Comparison of ENCODE assay signal across 12 cellular contexts in the genomic region with DNA sequence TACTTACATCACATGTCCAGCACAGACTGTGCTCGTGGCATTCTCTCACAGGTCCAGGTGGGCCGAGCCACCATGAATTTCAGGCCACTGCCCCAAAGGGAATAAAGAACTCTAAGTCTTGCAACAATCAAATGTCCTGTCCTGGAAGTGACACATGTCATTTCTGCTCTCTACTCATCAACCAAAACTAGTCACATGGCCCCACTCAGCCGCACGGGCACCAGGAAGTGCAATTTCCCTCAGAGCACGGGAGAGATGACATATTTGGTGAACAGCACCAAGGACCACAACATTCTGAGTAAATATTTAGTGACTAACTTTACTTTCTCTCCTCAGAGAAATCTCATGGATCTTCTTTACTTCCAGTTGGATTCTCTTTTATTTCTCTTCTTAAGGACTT.
DNase-seq lines count a peak whose midpoint lies in the region; ATAC-seq and TF ChIP-seq lines count a peak whose summit lies in the region.
"Had no signal": no experiment of that assay in that cellular context is flagged by ENCODE, and none has a peak within 500 bp of the region (broad histone marks: within the 10 kb centered on the region; RNA-seq: fewer than 3 reads in every experiment).

No MANE protein-coding gene starts in this region.

- TF ChIP-seq CTCF in left lung (IDR thresholded peaks at IDR 0.05) (no peak), GM13977 (IDR thresholded peaks at IDR 0.05; ENCODE audit: extremely low read depth, insufficient read depth, missing control alignments) (no peak)

- no peaks in the 10 kb centered on the region for H3K27me3 ChIP-seq in BLaER1
- H3K27me3 ChIP-seq in left lung = no peaks in the 10 kb centered on the region
- H3K27me3 ChIP-seq: esophagus squamous epithelium had no signal

- H3K4me3 ChIP-seq in BLaER1 = no peak overlapping the region
- H3K4me3 ChIP-seq in left lung = no peak overlapping the region
- H3K4me3 ChIP-seq: esophagus squamous epithelium, HAP-1 had no signal

- in situ Hi-C loops in GM13977 (cut with MboI; ENCODE audit: low pct_unique_long_range_greater_than_20kb, low sequenced_read_pairs, unreplicated experiment) = no loop called here

- no peaks in the 10 kb centered on the region for H3K4me1 ChIP-seq in BLaER1
- H3K4me1 ChIP-seq in left lung = no peaks in the 10 kb centered on the region
- H3K4me1 ChIP-seq: esophagus squamous epithelium, HAP-1 had no signal

- ATAC-seq in GM18867 (IDR thresholded peaks at IDR 0.05; ENCODE audit: unreplicated experiment) (peak; percentile 64), HG02981 (IDR thresholded peaks at IDR 0.05; ENCODE audit: unreplicated experiment) (peak; percentile 66), left lung (no peak)
- ATAC-seq: Right ventricle myocardium inferior had no signal

- H3K9me3 ChIP-seq in BLaER1 (no peaks in the 10 kb centered on the region; the same call in 1 of the 2 replicates), left lung (no peaks in the 10 kb centered on the region)
- H3K9me3 ChIP-seq: esophagus squamous epithelium, HAP-1 had no signal

- H3K27ac ChIP-seq in BLaER1 (no peak overlapping the region), left lung (no peak overlapping the region)
- H3K27ac ChIP-seq: esophagus squamous epithelium had no signal

- H3K36me3 ChIP-seq in BLaER1 (no peaks in the 10 kb centered on the region), left lung (no peaks in the 10 kb centered on the region)
- H3K36me3 ChIP-seq: esophagus squamous epithelium, HAP-1 had no signal

- peak overlapping the region; percentile 6; the same call in 1 of the 2 replicates for H3K4me2 ChIP-seq in BLaER1

- intact Hi-C loops in left lung (cut with DNase I) = loop anchor here in 1 of 2 donors (5.0 kb wide), 1 partner anchor 837 kb away; no protein-coding TSS in a partner anchor

- H3K9ac ChIP-seq in BLaER1 = no peak overlapping the region

- H4K20me1 ChIP-seq in BLaER1 = no peaks in the 10 kb centered on the region

- peak; percentile 4 to 6 for DNase-seq in activated CD4-positive, alpha-beta T cell treated with anti-CD3 and anti-CD28 coated beads, Interleukin-2, amount 50 U/mL, for 48 hours
- DNase-seq in retina = no peak
- DNase-seq in NOMO-1 treated with dmso at 0.1 percent for 144 hours (lab: John Stamatoyannopoulos, UW; ENCODE audit: unreplicated experiment) = no peak
- DNase-seq in left lung = no peak
- DNase-seq in GM13977 (ENCODE audit: low spot score) = no peak
- DNase-seq: esophagus squamous epithelium, NCI-H2227 treated with DMSO at 0.1 percent for 48 hours had no signal

Comparison
In these comparisons a context has a peak if more than half of its experiments do, and no peak if none do; other contexts are left out.
1. DNase-seq: peak in activated CD4-positive, alpha-beta T cell treated with anti-CD3 and anti-CD28 coated beads, Interleukin-2, amount 50 U/mL, for 48 hours (2 of 2); none in retina (single experiment), NOMO-1 treated with dmso at 0.1 percent for 144 hours (single experiment), left lung (0 of 2) and GM13977 (single experiment).